ENCODE assay signal across 26 cellular contexts in genomic region chr3:133472889-133473288, GRCh38.
DNase-seq lines count a peak whose midpoint lies in the region; ATAC-seq and TF ChIP-seq lines count a peak whose summit lies in the region.
"Had no signal": no experiment of that assay in that cellular context is flagged by ENCODE, and none has a peak within 500 bp of the region (broad histone marks: within the 10 kb centered on the region; RNA-seq: fewer than 3 reads in every experiment).

No MANE protein-coding gene starts in this region.

- H3K9ac ChIP-seq in MM.1S (ENCODE audit: low read length): no peak overlapping the region

- H4K20me1 ChIP-seq in MM.1S (ENCODE audit: insufficient read depth, low read length): no peaks in the 10 kb centered on the region

- H3K36me3 ChIP-seq in MM.1S (replicated peaks; ENCODE audit: insufficient read depth, low read length): no peaks in the 10 kb centered on the region
- H3K36me3 ChIP-seq: heart right ventricle, MG63, neutrophil, Peyer's patch, right lobe of liver, spleen had no signal

- H3K4me3 ChIP-seq in MM.1S (ENCODE audit: low read length): no peak overlapping the region
- H3K4me3 ChIP-seq: K562, MG63, Peyer's patch, right lobe of liver, spleen had no signal

- ATAC-seq in WTC11: peak; percentile 46
- no peak for ATAC-seq in activated CD8-positive, alpha-beta T cell treated with anti-CD3 and anti-CD28 coated beads for 36 hours
- ATAC-seq: esophagus mucosa, K562, right lobe of liver had no signal

- H3K79me2 ChIP-seq in MM.1S (ENCODE audit: low read length): peaks cover 17% of the 10 kb centered on the region; the same call in 1 of the 2 replicates

- CTCF ChIA-PET in WTC11 (lab: Charles Lee): interaction anchor here (0.6 to 2.2 kb wide), 8 partner anchors 8 to 130 kb away, joined by 3 to 7 read pairs (median 5); partner anchors contain the start of gene CDV3
- CTCF ChIA-PET in activated CD8-positive, alpha-beta T cell treated with anti-CD3 and anti-CD28 coated beads for 36 hours (lab: Charles Lee): interaction anchor here (1.2 to 6.9 kb wide), 2 partner anchors 15 to 24 kb away, joined by 3 to 50 read pairs; no protein-coding TSS in a partner anchor

- no peak for TF ChIP-seq CTCF in MM.1S (IDR thresholded peaks at IDR 0.05; ENCODE audit: low read length)
- no peak for TF ChIP-seq CTCF in WTC11 (IDR thresholded peaks at IDR 0.05)
- TF ChIP-seq CTCF in progenitor cell of endocrine pancreas (IDR thresholded peaks at IDR 0.05; ENCODE audit: unreplicated experiment): no peak
- no peak for TF ChIP-seq CTCF in activated CD8-positive, alpha-beta T cell treated with anti-CD3 and anti-CD28 coated beads for 36 hours (IDR thresholded peaks at IDR 0.05)

- POLR2A ChIA-PET in WTC11 (lab: Charles Lee): interaction anchor here (0.7 kb wide), 1 partner anchor 101 kb away, joined by 10 read pairs; the partner anchor contains the start of gene CDV3
- POLR2A ChIA-PET in activated CD8-positive, alpha-beta T cell treated with anti-CD3 and anti-CD28 coated beads for 36 hours (lab: Charles Lee): interaction anchor here (0.7 to 1.5 kb wide), 2 partner anchors 13 to 97 kb away, joined by 3 read pairs; no protein-coding TSS in a partner anchor

- no peak overlapping the region for H3K4me3 Mint-ChIP-seq in WTC11
- no peak overlapping the region for H3K4me3 Mint-ChIP-seq in progenitor cell of endocrine pancreas (ENCODE audit: low read depth)
- H3K4me3 Mint-ChIP-seq in activated CD8-positive, alpha-beta T cell treated with anti-CD3 and anti-CD28 coated beads for 36 hours: no peak overlapping the region
- H3K4me3 Mint-ChIP-seq: activated CD4-positive, alpha-beta memory T cell treated with anti-CD3 and anti-CD28 coated beads, Interleukin-2, amount 10 ng/mL, durations not matched to agents 7 days and 5 days; activated naive CD4-positive, alpha-beta T cell treated with anti-CD3 and anti-CD28 coated beads for 36 hours; stimulated activated naive CD8-positive, alpha-beta T cell treated with anti-CD3 and anti-CD28 coated beads, Interleukin-15, Interleukin-2, amounts not matched to agents 100 ng/mL and 50 ng/mL, for 24 hours; T-helper 2 cell treated with Interferon-gamma antibody and Interleukin-4, amounts not matched to agents 5 μg/mL and 100 μg/mL, for 36 hours had no signal

- no peaks in the 10 kb centered on the region for H3K27me3 ChIP-seq in MM.1S (replicated peaks; ENCODE audit: insufficient read depth, low read length)
- H3K27me3 ChIP-seq: heart right ventricle, MG63, Peyer's patch, right lobe of liver, spleen, testis had no signal

- H3K9me3 ChIP-seq in MM.1S (replicated peaks; ENCODE audit: insufficient read depth, low read length): no peaks in the 10 kb centered on the region
- H3K9me3 ChIP-seq: heart right ventricle, MG63, neutrophil, Peyer's patch, right lobe of liver, spleen, testis had no signal

- no peak overlapping the region for H2AFZ ChIP-seq in MM.1S (ENCODE audit: low read length)

- H3K4me1 Mint-ChIP-seq in WTC11 (peaks cover 33% of the 10 kb centered on the region), progenitor cell of endocrine pancreas (ENCODE audit: low read depth) (peaks cover 37% of the 10 kb centered on the region)
- peaks cover 39% of the 10 kb centered on the region for H3K4me1 Mint-ChIP-seq in activated CD8-positive, alpha-beta T cell treated with anti-CD3 and anti-CD28 coated beads for 36 hours (ENCODE audit: low read depth)

- DNase-seq in NCI-H2029 treated with DMSO at 0.1 percent for 48 hours (lab: John Stamatoyannopoulos, UW) (peak; percentile 16), NCI-H2029 (lab: John Stamatoyannopoulos, UW) (no peak), MM.1S (no peak), WTC11 (ENCODE audit: low spot score) (no peak), progenitor cell of endocrine pancreas (ENCODE audit: low spot score, unreplicated experiment) (no peak), LoVo (ENCODE audit: low spot score) (no peak), HT-29 (ENCODE audit: low spot score) (no peak)
- DNase-seq in activated CD8-positive, alpha-beta T cell treated with anti-CD3 and anti-CD28 coated beads for 36 hours: no peak
- DNase-seq: activated CD4-positive, alpha-beta memory T cell treated with anti-CD3 and anti-CD28 coated beads, Interleukin-2, amount 10 ng/mL, durations not matched to agents 7 days and 5 days; activated CD8-positive, alpha-beta memory T cell treated with anti-CD3 and anti-CD28 coated beads, Interleukin-2, amount 50 U/mL, for 48 hours; activated naive CD4-positive, alpha-beta T cell treated with anti-CD3 and anti-CD28 coated beads for 36 hours; central memory CD4-positive, alpha-beta T cell; MG63; NK-92 treated with Interleukin-12 subunit alpha and Interleukin-12 subunit beta, amount 100 ng/mL, for 24 hours; right lobe of liver; spleen; stimulated activated CD8-positive, alpha-beta memory T cell treated with anti-CD3 and anti-CD28 coated beads, Interleukin-4, amount 100 ng/mL, for 48 hours had no signal

- H3K9me2 ChIP-seq in MM.1S (replicated peaks; ENCODE audit: insufficient read depth, low read length): no peaks in the 10 kb centered on the region

- H3K9me3 Mint-ChIP-seq in WTC11: no peaks in the 10 kb centered on the region
- H3K9me3 Mint-ChIP-seq in progenitor cell of endocrine pancreas (ENCODE audit: low read depth): no peaks in the 10 kb centered on the region
- H3K9me3 Mint-ChIP-seq in activated CD8-positive, alpha-beta T cell treated with anti-CD3 and anti-CD28 coated beads for 36 hours: no peaks in the 10 kb centered on the region
- H3K9me3 Mint-ChIP-seq: activated CD4-positive, alpha-beta memory T cell treated with anti-CD3 and anti-CD28 coated beads, Interleukin-2, amount 10 ng/mL, durations not matched to agents 7 days and 5 days; activated naive CD4-positive, alpha-beta T cell treated with anti-CD3 and anti-CD28 coated beads for 36 hours; stimulated activated naive CD8-positive, alpha-beta T cell treated with anti-CD3 and anti-CD28 coated beads, Interleukin-15, Interleukin-2, amounts not matched to agents 100 ng/mL and 50 ng/mL, for 24 hours; T-helper 2 cell treated with Interferon-gamma antibody and Interleukin-4, amounts not matched to agents 5 μg/mL and 100 μg/mL, for 36 hours had no signal

- H3K4me1 ChIP-seq in MM.1S (ENCODE audit: low read length): peaks cover 65% of the 10 kb centered on the region

- peaks cover 57% of the 10 kb centered on the region for H3F3A ChIP-seq in MM.1S (ENCODE audit: insufficient read depth, low read length)

- H3K27ac Mint-ChIP-seq in WTC11 (no peak overlapping the region), progenitor cell of endocrine pancreas (peak overlapping the region; percentile 11)
- no peak overlapping the region for H3K27ac Mint-ChIP-seq in activated CD8-positive, alpha-beta T cell treated with anti-CD3 and anti-CD28 coated beads for 36 hours
- H3K27ac Mint-ChIP-seq: activated CD4-positive, alpha-beta memory T cell treated with anti-CD3 and anti-CD28 coated beads, Interleukin-2, amount 10 ng/mL, durations not matched to agents 7 days and 5 days; activated naive CD4-positive, alpha-beta T cell treated with anti-CD3 and anti-CD28 coated beads for 36 hours; stimulated activated naive CD8-positive, alpha-beta T cell treated with anti-CD3 and anti-CD28 coated beads, Interleukin-15, Interleukin-2, amounts not matched to agents 100 ng/mL and 50 ng/mL, for 24 hours; T-helper 2 cell treated with Interferon-gamma antibody and Interleukin-4, amounts not matched to agents 5 μg/mL and 100 μg/mL, for 36 hours had no signal

- no peak overlapping the region for H3K4me2 ChIP-seq in MM.1S (ENCODE audit: low read depth, low read length)

- peak overlapping the region; percentile 32; the same call in 1 of the 2 replicates for H3K27ac ChIP-seq in MM.1S (ENCODE audit: low read length)
- H3K27ac ChIP-seq: C4-2B, neutrophil, right lobe of liver, testis had no signal

- peaks cover 17% of the 10 kb centered on the region for H3K27me3 Mint-ChIP-seq in WTC11 (ENCODE audit: low read depth)
- peaks cover 6% of the 10 kb centered on the region for H3K27me3 Mint-ChIP-seq in progenitor cell of endocrine pancreas
- no peaks in the 10 kb centered on the region for H3K27me3 Mint-ChIP-seq in activated CD8-positive, alpha-beta T cell treated with anti-CD3 and anti-CD28 coated beads for 36 hours
- H3K27me3 Mint-ChIP-seq: activated CD4-positive, alpha-beta memory T cell treated with anti-CD3 and anti-CD28 coated beads, Interleukin-2, amount 10 ng/mL, durations not matched to agents 7 days and 5 days; stimulated activated naive CD8-positive, alpha-beta T cell treated with anti-CD3 and anti-CD28 coated beads, Interleukin-15, Interleukin-2, amounts not matched to agents 100 ng/mL and 50 ng/mL, for 24 hours had no signal

- intact Hi-C loops in activated CD8-positive, alpha-beta T cell treated with anti-CD3 and anti-CD28 coated beads for 36 hours (cut with micrococcal nuclease): no loop called here

- H3K36me3 Mint-ChIP-seq in WTC11: no peaks in the 10 kb centered on the region
- H3K36me3 Mint-ChIP-seq in progenitor cell of endocrine pancreas (ENCODE audit: insufficient read depth): no peaks in the 10 kb centered on the region
- no peaks in the 10 kb centered on the region for H3K36me3 Mint-ChIP-seq in activated CD8-positive, alpha-beta T cell treated with anti-CD3 and anti-CD28 coated beads for 36 hours (ENCODE audit: low read depth)

TF ChIP-seq in WTC11, 78 proteins besides CTCF, POLR2A, EP300 and RAD21:
- no peak for TF ChIP-seq SMAD3 (CRISPR knock-in tag; IDR thresholded peaks at IDR 0.05; ENCODE audit: borderline replicate concordance)
- TF ChIP-seq ZNF671 (CRISPR knock-in tag; IDR thresholded peaks at IDR 0.05): no peak
- no peak for TF ChIP-seq ETV6 (CRISPR knock-in tag; IDR thresholded peaks at IDR 0.05)
- no peak for TF ChIP-seq MAX (CRISPR knock-in tag; IDR thresholded peaks at IDR 0.05)
